8 cellular contexts compared by ENCODE assay signal in genomic region chr22:41446639-41447434, GRCh38. TPM values are rescaled to one million over a fixed set of nuclear protein-coding genes. Genes with fewer than 3 reads are reported as not detected.
DNase-seq lines count a peak whose midpoint lies in the region; ATAC-seq, FAIRE-seq and TF ChIP-seq lines count a peak whose summit lies in the region.

TSS of gene TOB2 (minus strand) at chr22:41446801. CDS start at chr22:41437345, 9,456 bp downstream.

- POLR2A ChIA-PET in activated B cell treated with CpG ODN at 0.5 μM for 24 hours (lab: Charles Lee) = interaction anchor here (0.6 to 10.7 kb wide), 33 partner anchors 9 to 1168 kb away, joined by 3 to 584 read pairs (median 6); partner anchors contain the start of genes ACO2, CCDC134, DESI1 and NDUFA6

- peak; percentile 60 for DNase-seq in GM18507 (ENCODE audit: extremely low spot score, insufficient read length, low read depth)
- DNase-seq in NCI-H345 treated with DMSO at 0.1 percent for 48 hours (lab: John Stamatoyannopoulos, UW; ENCODE audit: unreplicated experiment) = peak; percentile 73
- DNase-seq in activated B cell treated with CpG ODN at 0.5 μM for 24 hours = peak; percentile 96
- peak; percentile 34 to 98 (median 94) for DNase-seq in caudate nucleus (lab: John Stamatoyannopoulos, UW)
- DNase-seq in immature natural killer cell = peak; percentile 93 to 94 (median 93)
- DNase-seq in smooth muscle cell of the brain vasculature (ENCODE audit: low read depth, low spot score) = peak; percentile 77
- DNase-seq in 8988T = no peak

- H3K9me3 Mint-ChIP-seq in activated B cell treated with CpG ODN at 0.5 μM for 24 hours = no peaks in the 10 kb centered on the region
- no peaks in the 10 kb centered on the region for H3K9me3 Mint-ChIP-seq in immature natural killer cell

- no peak for TF ChIP-seq CTCF in activated B cell treated with CpG ODN at 0.5 μM for 24 hours (IDR thresholded peaks at IDR 0.05)

- FAIRE-seq in GM18507 (lab: Jason Lieb, UNC) = peak; percentile 94

- H3K27ac ChIP-seq in caudate nucleus (ENCODE audit: low read depth, low read length) = peak within 1 kb of the TSS; percentile 99

- H3K4me3 Mint-ChIP-seq in activated B cell treated with CpG ODN at 0.5 μM for 24 hours = peak within 1 kb of the TSS; percentile 95
- H3K4me3 Mint-ChIP-seq in immature natural killer cell = peak within 1 kb of the TSS; percentile 89 to 99 (median 96)

- intact Hi-C loops in activated B cell treated with CpG ODN at 0.5 μM for 24 hours (cut with micrococcal nuclease) = loop anchor here (1.0 to 10.0 kb wide), 5 partner anchors 43 to 352 kb away; partner anchors contain the start of genes EP300 and RANGAP1

- CTCF ChIA-PET in activated B cell treated with CpG ODN at 0.5 μM for 24 hours (lab: Charles Lee) = interaction anchor here (0.6 to 3.1 kb wide), 5 partner anchors 19 to 80 kb away, joined by 3 to 19 read pairs (median 3); no protein-coding TSS in a partner anchor

- H3K27me3 Mint-ChIP-seq in activated B cell treated with CpG ODN at 0.5 μM for 24 hours (no peaks in the 10 kb centered on the region), immature natural killer cell (ENCODE audit: low read depth in 3 of 3) (peaks cover 18 to 38% (median 27%) of the 10 kb centered on the region in 3 donors)

- peaks cover 45% of the 10 kb centered on the region for H3K36me3 Mint-ChIP-seq in activated B cell treated with CpG ODN at 0.5 μM for 24 hours (ENCODE audit: low read depth)
- no peaks in the 10 kb centered on the region for H3K36me3 Mint-ChIP-seq in immature natural killer cell

- ATAC-seq in HG03139 (IDR thresholded peaks at IDR 0.05; ENCODE audit: unreplicated experiment) = peak; percentile 30
- peak; percentile 54 for ATAC-seq in activated B cell treated with CpG ODN at 0.5 μM for 24 hours (ENCODE audit: low read depth)

- H3K4me1 Mint-ChIP-seq in activated B cell treated with CpG ODN at 0.5 μM for 24 hours (peaks cover 33% of the 10 kb centered on the region), immature natural killer cell (peaks cover 36 to 46% of the 10 kb centered on the region in 2 donors)

- H3K27ac Mint-ChIP-seq in activated B cell treated with CpG ODN at 0.5 μM for 24 hours (peak within 1 kb of the TSS; percentile 98), immature natural killer cell (peak within 1 kb of the TSS; percentile 94 to 99 (median 96))

RNA-seq across cellular contexts. Expression of gene TOB2, which starts in this region (rescaled TPM):
- 53.7 and 60.3 TPM in 2 replicates for total RNA-seq in activated B cell treated with CpG ODN at 0.5 μM for 24 hours
- polyA plus RNA-seq in immature natural killer cell = 10 to 100 TPM in 1 of 3 donors, 1 to 10 TPM in 2; 5.9 to 23.6 (median 8.6) TPM
